2 cellular contexts compared by ENCODE assay signal in genomic region chr19:38665950-38666661, GRCh38.
TF ChIP-seq lines count a peak whose summit lies in the region.

No MANE protein-coding gene starts in this region.

TF ChIP-seq in A549, 52 proteins besides CTCF, POLR2A, EP300 and RAD21:
- no peak for TF ChIP-seq SREBF2 (IDR thresholded peaks at IDR 0.05)
- no peak for TF ChIP-seq FOSL2 (IDR thresholded peaks at IDR 0.05)
- TF ChIP-seq FOSL2 (CRISPR knock-in tag; IDR thresholded peaks at IDR 0.05) = peak; percentile 26; the same call in 1 of the 2 replicates
- no peak for TF ChIP-seq TP53 (CRISPR knock-in tag; IDR thresholded peaks at IDR 0.05)
- TF ChIP-seq HOXB5 (CRISPR knock-in tag; IDR thresholded peaks at IDR 0.05) = peak; percentile 73; the same call in 1 of the 2 replicates
- no peak for TF ChIP-seq ZC3H11A (IDR thresholded peaks at IDR 0.05)
- peak; percentile 65; the same call in 1 of the 2 replicates for TF ChIP-seq GATA3 (IDR thresholded peaks at IDR 0.05; ENCODE audit: borderline replicate concordance)
- no peak for TF ChIP-seq RCOR1 (IDR thresholded peaks at IDR 0.05; ENCODE audit: low read depth, low read length)
- TF ChIP-seq HOXA7 (CRISPR knock-in tag; IDR thresholded peaks at IDR 0.05) = no peak
- TF ChIP-seq HOXB13 (CRISPR knock-in tag; IDR thresholded peaks at IDR 0.05; ENCODE audit: low read depth) = peak; percentile 85
- TF ChIP-seq E2F6 (IDR thresholded peaks at IDR 0.05; ENCODE audit: borderline replicate concordance, low read depth) = peak; percentile 88
- no peak for TF ChIP-seq NR3C1 (IDR thresholded peaks at IDR 0.05)
- no peak for TF ChIP-seq JUNB (IDR thresholded peaks at IDR 0.05)
- TF ChIP-seq HMGXB4 (CRISPR knock-in tag; IDR thresholded peaks at IDR 0.05; ENCODE audit: borderline replicate concordance) = 0 out of 2 replicates have a peak, but pooled peaks have one; percentile 32
- peak; percentile 14 for TF ChIP-seq MAFK (IDR thresholded peaks at IDR 0.05; ENCODE audit: partially characterized antibody)
- no peak for TF ChIP-seq ZFP36 (IDR thresholded peaks at IDR 0.05; ENCODE audit: borderline replicate concordance, partially characterized antibody)
- peak; percentile 89 for TF ChIP-seq TFCP2L1 (CRISPR knock-in tag; IDR thresholded peaks at IDR 0.05)
- peak; percentile 94 for TF ChIP-seq MAX (IDR thresholded peaks at IDR 0.05)
- no peak for TF ChIP-seq BCL3 (IDR thresholded peaks at IDR 0.05)
- no peak for TF ChIP-seq HEYL (CRISPR knock-in tag; IDR thresholded peaks at IDR 0.05)
- TF ChIP-seq FOSB (CRISPR knock-in tag; IDR thresholded peaks at IDR 0.05) = no peak; the same call in 1 of the 2 replicates
- 0 out of 2 replicates have a peak, but pooled peaks have one; percentile 70 for TF ChIP-seq ZNF302 (CRISPR knock-in tag; IDR thresholded peaks at IDR 0.05)
- TF ChIP-seq CEBPB (IDR thresholded peaks at IDR 0.05) = peak in 1 of 2 experiments; percentile 18; a peak in 1 of 4 replicates
- 0 out of 2 replicates have a peak, but pooled peaks have one; percentile 57 for TF ChIP-seq POLR2AphosphoS2 (conservative IDR thresholded peaks at IDR 0.05; ENCODE audit: low read length)
- TF ChIP-seq CBX2 (IDR thresholded peaks at IDR 0.05; ENCODE audit: borderline replicate concordance, low read depth) = no peak
- 0 out of 2 replicates have a peak, but pooled peaks have one; percentile 35 for TF ChIP-seq MYC (IDR thresholded peaks at IDR 0.05; ENCODE audit: borderline replicate concordance, low read length)
- TF ChIP-seq KDM5A (IDR thresholded peaks at IDR 0.05) = no peak
- TF ChIP-seq JUN (IDR thresholded peaks at IDR 0.05) = peak in 1 of 2 experiments; percentile 39; a peak in 1 of 5 replicates
- no peak for TF ChIP-seq RNF2 (IDR thresholded peaks at IDR 0.05; ENCODE audit: borderline replicate concordance, low read depth)
- peak; percentile 25; the same call in 1 of the 2 replicates for TF ChIP-seq ATOH8 (CRISPR knock-in tag; IDR thresholded peaks at IDR 0.05; ENCODE audit: low read depth)
- TF ChIP-seq MAZ (IDR thresholded peaks at IDR 0.05; ENCODE audit: borderline replicate concordance, low read depth, low read length) = no peak
- TF ChIP-seq EHF (CRISPR knock-in tag; IDR thresholded peaks at IDR 0.05) = peak; percentile 74; the same call in 1 of the 2 replicates
TF ChIP-seq in A549: peak in this region for 16.

TF ChIP-seq in endothelial cell of umbilical vein, 7 proteins besides CTCF, POLR2A, EP300 and RAD21:
- TF ChIP-seq MAX (IDR thresholded peaks at IDR 0.05; ENCODE audit: insufficient read depth, insufficient read length) = peak; percentile 92
- peak; percentile 26 for TF ChIP-seq JUN (IDR thresholded peaks at IDR 0.05; ENCODE audit: borderline replicate concordance, insufficient read depth, insufficient read length, low read depth)
- TF ChIP-seq GATA2 (IDR thresholded peaks at IDR 0.05; ENCODE audit: insufficient read depth, insufficient read length, low read depth, low read length) = no peak
